1 cellular context compared by ENCODE assay signal in the genomic region with DNA sequence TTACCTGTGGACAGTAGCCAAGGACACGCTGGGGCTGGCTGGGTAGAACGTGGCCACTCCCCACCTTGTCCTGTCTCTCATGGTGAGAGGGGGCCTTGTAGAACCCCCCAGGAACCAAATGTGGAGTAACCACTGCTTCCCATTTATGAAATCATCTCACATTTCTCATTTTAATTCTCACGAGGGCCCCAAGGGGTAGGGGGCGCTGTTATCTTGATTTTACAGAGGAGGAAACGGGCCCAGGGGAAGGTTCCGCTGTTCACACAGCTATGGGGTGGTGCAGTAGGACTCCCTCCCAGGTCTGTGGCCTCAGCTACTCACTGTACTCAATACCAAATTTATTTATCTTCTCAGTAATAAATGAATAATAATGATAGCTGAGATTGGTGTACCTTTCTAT.
A peak's percentile ranks its signal among the peaks of the same experiment; 100 is the strongest.
TF ChIP-seq lines count a peak whose summit lies in the region.

No MANE protein-coding gene starts in this region.

TF ChIP-seq in K562, 482 proteins besides CTCF, POLR2A, EP300 and RAD21 (continued from another document):
- TF ChIP-seq CHD7 (IDR thresholded peaks at IDR 0.05; ENCODE audit: low read depth, low read length) (no peak), DPF2 (IDR thresholded peaks at IDR 0.05) (no peak), CGGBP1 (CRISPR knock-in tag; IDR thresholded peaks at IDR 0.05) (no peak), U2AF2 (optimal IDR thresholded peaks at IDR 0.05; ENCODE audit: low read depth, low read length) (no peak), SMC3 (conservative IDR thresholded peaks at IDR 0.05; ENCODE audit: insufficient read depth, low read depth, low read length) (0 out of 2 replicates have a peak, but pooled peaks have one; percentile 4), POLR2AphosphoS2 (IDR thresholded peaks at IDR 0.05; ENCODE audit: low read length) (no peak), ASH1L (IDR thresholded peaks at IDR 0.05; ENCODE audit: borderline replicate concordance, low read depth, partially characterized antibody) (no peak)
- TF ChIP-seq, protein P1, sequence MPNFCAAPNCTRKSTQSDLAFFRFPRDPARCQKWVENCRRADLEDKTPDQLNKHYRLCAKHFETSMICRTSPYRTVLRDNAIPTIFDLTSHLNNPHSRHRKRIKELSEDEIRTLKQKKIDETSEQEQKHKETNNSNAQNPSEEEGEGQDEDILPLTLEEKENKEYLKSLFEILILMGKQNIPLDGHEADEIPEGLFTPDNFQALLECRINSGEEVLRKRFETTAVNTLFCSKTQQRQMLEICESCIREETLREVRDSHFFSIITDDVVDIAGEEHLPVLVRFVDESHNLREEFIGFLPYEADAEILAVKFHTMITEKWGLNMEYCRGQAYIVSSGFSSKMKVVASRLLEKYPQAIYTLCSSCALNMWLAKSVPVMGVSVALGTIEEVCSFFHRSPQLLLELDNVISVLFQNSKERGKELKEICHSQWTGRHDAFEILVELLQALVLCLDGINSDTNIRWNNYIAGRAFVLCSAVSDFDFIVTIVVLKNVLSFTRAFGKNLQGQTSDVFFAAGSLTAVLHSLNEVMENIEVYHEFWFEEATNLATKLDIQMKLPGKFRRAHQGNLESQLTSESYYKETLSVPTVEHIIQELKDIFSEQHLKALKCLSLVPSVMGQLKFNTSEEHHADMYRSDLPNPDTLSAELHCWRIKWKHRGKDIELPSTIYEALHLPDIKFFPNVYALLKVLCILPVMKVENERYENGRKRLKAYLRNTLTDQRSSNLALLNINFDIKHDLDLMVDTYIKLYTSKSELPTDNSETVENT (CRISPR knock-in tag; IDR thresholded peaks at IDR 0.05) = no peak
- TF ChIP-seq, protein P2, sequence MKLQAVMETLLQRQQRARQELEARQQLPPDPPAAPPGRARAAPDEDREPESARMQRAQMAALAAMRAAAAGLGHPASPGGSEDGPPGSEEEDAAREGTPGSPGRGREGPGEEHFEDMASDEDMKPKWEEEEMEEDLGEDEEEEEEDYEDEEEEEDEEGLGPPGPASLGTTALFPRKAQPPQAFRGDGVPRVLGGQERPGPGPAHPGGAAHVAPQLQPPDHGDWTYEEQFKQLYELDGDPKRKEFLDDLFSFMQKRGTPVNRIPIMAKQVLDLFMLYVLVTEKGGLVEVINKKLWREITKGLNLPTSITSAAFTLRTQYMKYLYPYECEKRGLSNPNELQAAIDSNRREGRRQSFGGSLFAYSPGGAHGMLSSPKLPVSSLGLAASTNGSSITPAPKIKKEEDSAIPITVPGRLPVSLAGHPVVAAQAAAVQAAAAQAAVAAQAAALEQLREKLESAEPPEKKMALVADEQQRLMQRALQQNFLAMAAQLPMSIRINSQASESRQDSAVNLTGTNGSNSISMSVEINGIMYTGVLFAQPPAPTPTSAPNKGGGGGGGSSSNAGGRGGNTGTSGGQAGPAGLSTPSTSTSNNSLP (IDR thresholded peaks at IDR 0.05; ENCODE audit: borderline replicate concordance, low read depth, low read length) = 0 out of 2 replicates have a peak, but pooled peaks have one; percentile 35
